In genomic region chr10:79066460-79067240, GRCh38 we compare ENCODE assay signal across 8 cellular contexts. TPM values are rescaled to one million over a fixed set of nuclear protein-coding genes. Genes with fewer than 3 reads are reported as not detected.
DNase-seq lines count a peak whose midpoint lies in the region; ATAC-seq and TF ChIP-seq lines count a peak whose summit lies in the region.

No MANE protein-coding gene starts in this region.

- H3K4me3 Mint-ChIP-seq in stimulated activated naive CD8-positive, alpha-beta T cell treated with anti-CD3 and anti-CD28 coated beads, Interleukin-15, Interleukin-2, amounts not matched to agents 100 ng/mL and 50 ng/mL, for 24 hours: peak overlapping the region; percentile 43

- H3K4me1 ChIP-seq in body of pancreas (peaks cover 45% of the 10 kb centered on the region), subcutaneous abdominal adipose tissue (ENCODE audit: control insufficient read depth in 5 of 5, insufficient read depth in 5 of 5, low read length in 5 of 5) (peaks cover 2 to 31% (median 24%) of the 10 kb centered on the region in 5 donors)

- no peaks in the 10 kb centered on the region for H3K27me3 ChIP-seq in body of pancreas
- no peaks in the 10 kb centered on the region for H3K27me3 ChIP-seq in kidney epithelial cell (ENCODE audit: control insufficient read depth, insufficient read depth, low read length)
- H3K27me3 ChIP-seq in subcutaneous abdominal adipose tissue (ENCODE audit: control insufficient read depth in 5 of 5, insufficient read depth in 4 of 5, low read length in 5 of 5): no peaks in the 10 kb centered on the region

- H3K9ac ChIP-seq in subcutaneous abdominal adipose tissue (ENCODE audit: low read length in 5 of 5): peak overlapping the region in 2 of 5 donors; percentile 39 to 69

- H3K4me1 Mint-ChIP-seq in stimulated activated naive CD8-positive, alpha-beta T cell treated with anti-CD3 and anti-CD28 coated beads, Interleukin-15, Interleukin-2, amounts not matched to agents 100 ng/mL and 50 ng/mL, for 24 hours (ENCODE audit: low read depth): peaks cover 41% of the 10 kb centered on the region

- H3K27ac ChIP-seq in body of pancreas: peak overlapping the region; percentile 66 to 95 (median 77)
- H3K27ac ChIP-seq in subcutaneous abdominal adipose tissue (ENCODE audit: low read depth, low read length): peak overlapping the region; percentile 60

- no peak overlapping the region for H3K27ac Mint-ChIP-seq in stimulated activated naive CD8-positive, alpha-beta T cell treated with anti-CD3 and anti-CD28 coated beads, Interleukin-15, Interleukin-2, amounts not matched to agents 100 ng/mL and 50 ng/mL, for 24 hours

- H3K4me3 ChIP-seq in body of pancreas (peak overlapping the region; percentile 15 to 59), kidney epithelial cell (ENCODE audit: low read depth, low read length) (peak overlapping the region; percentile 45), subcutaneous abdominal adipose tissue (ENCODE audit: low read depth in 1 of 5, low read length in 5 of 5) (peak overlapping the region; percentile 30 to 98 (median 63))

- intact Hi-C loops in body of pancreas (cut with DNase I): no loop called here

- ATAC-seq in stimulated activated naive CD8-positive, alpha-beta T cell treated with anti-CD3 and anti-CD28 coated beads, Interleukin-15, Interleukin-2, amounts not matched to agents 100 U/mL and 50 U/mL, for 24 hours: no peak
- no peak for ATAC-seq in body of pancreas
- no peak for ATAC-seq in GM18907 (IDR thresholded peaks at IDR 0.05; ENCODE audit: unreplicated experiment)
- ATAC-seq in HG03378 (IDR thresholded peaks at IDR 0.05; ENCODE audit: unreplicated experiment): no peak

- no peaks in the 10 kb centered on the region for H3K9me3 Mint-ChIP-seq in stimulated activated naive CD8-positive, alpha-beta T cell treated with anti-CD3 and anti-CD28 coated beads, Interleukin-15, Interleukin-2, amounts not matched to agents 100 ng/mL and 50 ng/mL, for 24 hours

- no peak for DNase-seq in stimulated activated naive CD8-positive, alpha-beta T cell treated with anti-CD3 and anti-CD28 coated beads, Interleukin-15, Interleukin-2, amounts not matched to agents 100 U/mL and 50 U/mL, for 24 hours
- DNase-seq in NCI-H510A treated with DMSO at 0.1 percent for 48 hours (lab: John Stamatoyannopoulos, UW) (peak; percentile 65), body of pancreas (peak in 2 of 4 donors; percentile 47 to 48), kidney epithelial cell (ENCODE audit: low read depth) (no peak)

- H3K36me3 ChIP-seq in body of pancreas (replicated peaks in 1 of 2; ENCODE audit: insufficient read depth in 1 of 2, low read depth in 2 of 2) (no peaks in the 10 kb centered on the region), kidney epithelial cell (ENCODE audit: control insufficient read depth, insufficient read depth, low read length) (no peaks in the 10 kb centered on the region), subcutaneous abdominal adipose tissue (ENCODE audit: control insufficient read depth in 5 of 5, insufficient read depth in 5 of 5, low read length in 5 of 5) (no peaks in the 10 kb centered on the region)

- no peaks in the 10 kb centered on the region for H3K36me3 Mint-ChIP-seq in stimulated activated naive CD8-positive, alpha-beta T cell treated with anti-CD3 and anti-CD28 coated beads, Interleukin-15, Interleukin-2, amounts not matched to agents 100 ng/mL and 50 ng/mL, for 24 hours (ENCODE audit: low read depth)

- WGBS in body of pancreas, 2 donors: 5 to 9% methylated on average over 21 to 33 of the region's 36 CpGs

- TF ChIP-seq POLR2A in body of pancreas (IDR thresholded peaks at IDR 0.05): peak in 1 of 3 donors; percentile 14

- TF ChIP-seq CTCF in body of pancreas (IDR thresholded peaks at IDR 0.05): peak in 5 of 7 experiments; percentile 6 to 48 (median 28)
- TF ChIP-seq CTCF in kidney epithelial cell (IDR thresholded peaks at IDR 0.05; ENCODE audit: insufficient read depth, low read length, poor library complexity, severe bottlenecking): peak; percentile 57

- H3K9me3 ChIP-seq in body of pancreas (no peaks in the 10 kb centered on the region), subcutaneous abdominal adipose tissue (ENCODE audit: control insufficient read depth in 5 of 5, low read length in 5 of 5) (no peaks in the 10 kb centered on the region)

- peaks cover 3% of the 10 kb centered on the region for H3K27me3 Mint-ChIP-seq in stimulated activated naive CD8-positive, alpha-beta T cell treated with anti-CD3 and anti-CD28 coated beads, Interleukin-15, Interleukin-2, amounts not matched to agents 100 ng/mL and 50 ng/mL, for 24 hours

RNA-seq across cellular contexts. Expression of gene ZMIZ1, which starts 2.1 kb away (rescaled TPM):
- total RNA-seq in body of pancreas: 10 to 100 TPM; 27.2 to 42.2 TPM
- total RNA-seq in kidney epithelial cell: 57.5 and 73.9 TPM in 2 replicates
